9 cellular contexts compared by ENCODE assay signal in the genomic region with DNA sequence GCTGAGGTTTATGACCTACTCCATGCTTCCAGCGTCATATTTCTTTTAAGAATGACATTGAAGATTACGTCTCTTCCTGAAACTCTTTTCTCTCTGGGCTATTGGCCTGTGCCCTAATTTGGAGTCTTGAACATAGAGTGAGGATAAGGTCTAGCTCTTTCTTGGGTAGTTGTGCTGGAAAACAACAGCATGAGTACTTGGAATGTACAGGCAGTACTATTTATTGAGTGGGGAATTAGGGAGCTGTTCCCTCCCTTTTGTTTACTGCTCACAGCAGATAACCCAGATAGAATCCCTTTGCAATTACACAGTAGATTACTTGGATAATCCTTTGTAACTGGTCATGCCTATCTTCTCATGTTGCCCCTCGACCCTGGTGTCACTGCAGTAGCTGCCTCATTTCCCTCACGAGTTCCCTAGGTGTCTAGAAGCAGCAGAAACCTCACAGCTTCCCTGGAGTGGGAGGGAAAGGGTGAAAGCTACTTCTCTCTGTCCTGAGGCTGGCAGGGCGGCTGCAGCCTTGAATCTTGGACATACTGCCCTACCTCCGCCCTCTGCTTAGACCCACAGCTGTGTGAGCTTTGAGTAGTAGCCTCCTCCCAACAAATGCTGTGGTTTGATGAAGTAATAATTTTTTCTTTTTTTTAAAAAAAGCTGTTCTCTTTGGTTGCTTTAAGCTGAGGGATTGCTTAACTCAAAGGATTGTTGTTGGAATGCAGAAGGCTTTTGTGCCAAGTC.
A peak's percentile ranks its signal among the peaks of the same experiment; 100 is the strongest.
DNase-seq lines count a peak whose midpoint lies in the region; ATAC-seq and TF ChIP-seq lines count a peak whose summit lies in the region.
"Had no signal": no experiment of that assay in that cellular context is flagged by ENCODE, and none has a peak within 500 bp of the region (broad histone marks: within the 10 kb centered on the region; RNA-seq: fewer than 3 reads in every experiment).

No MANE protein-coding gene starts in this region.

- no peak for ATAC-seq in GM21381 (IDR thresholded peaks at IDR 0.05; ENCODE audit: unreplicated experiment)

- DNase-seq in SIG-M5 treated with dmso at 0.1 percent for 504 hours (lab: John Stamatoyannopoulos, UW; ENCODE audit: unreplicated experiment), result peak; percentile 65
- no peak for DNase-seq in SIG-M5 (lab: John Stamatoyannopoulos, UW)
- peak; percentile 36 for DNase-seq in epithelial cell of proximal tubule (ENCODE audit: low read depth)
- peak; percentile 89 for DNase-seq in myocyte (ENCODE audit: low read depth)
- no peak for DNase-seq in NCI-H1105 (lab: John Stamatoyannopoulos, UW)
- no peak for DNase-seq in nucleus accumbens (lab: John Stamatoyannopoulos, UW)
- no peak for DNase-seq in T-helper 1 cell
- DNase-seq: stimulated activated CD4-positive, alpha-beta T cell treated with anti-CD3 and anti-CD28 coated beads, Interleukin-12 subunit alpha, Interleukin-12 subunit beta, amount 100 ng/mL, for 4 hours had no signal

- no peak overlapping the region for H3K4me3 ChIP-seq in epithelial cell of proximal tubule (ENCODE audit: low read depth, low read length)

- TF ChIP-seq CTCF in epithelial cell of proximal tubule (conservative IDR thresholded peaks at IDR 0.05; ENCODE audit: low read depth, low read length), result no peak

Comparison
In these comparisons a context has a peak if more than half of its experiments do, and no peak if none do; other contexts are left out.
1. DNase-seq: peak in SIG-M5 treated with dmso at 0.1 percent for 504 hours (single experiment), epithelial cell of proximal tubule (single experiment) and myocyte (single experiment); none in SIG-M5 (single experiment), NCI-H1105 (single experiment), nucleus accumbens (0 of 56) and T-helper 1 cell (0 of 5).